19 cellular contexts compared by ENCODE assay signal in genomic region chr12:24760162-24760561, GRCh38.
DNase-seq lines count a peak whose midpoint lies in the region; ATAC-seq and TF ChIP-seq lines count a peak whose summit lies in the region.
"Had no signal": no experiment of that assay in that cellular context is flagged by ENCODE, and none has a peak within 500 bp of the region (broad histone marks: within the 10 kb centered on the region; RNA-seq: fewer than 3 reads in every experiment).

No MANE protein-coding gene starts in this region.

- DNase-seq in SW480 (ENCODE audit: low spot score) = peak; percentile 48
- peak; percentile 37 for DNase-seq in kidney tubule cell (ENCODE audit: low spot score)
- peak; percentile 96 for DNase-seq in retinal pigment epithelial cell (ENCODE audit: low read depth)
- DNase-seq in HFFc6 = no peak
- DNase-seq in T-helper 17 cell = no peak
- no peak for DNase-seq in NOMO-1 treated with dmso at 0.1 percent for 144 hours (lab: John Stamatoyannopoulos, UW; ENCODE audit: unreplicated experiment)
- DNase-seq: activated CD8-positive, alpha-beta memory T cell treated with anti-CD3 and anti-CD28 coated beads, Interleukin-2, amount 50 U/mL, for 4 hours; activated gamma-delta T cell; cortex of kidney; DMS 273 treated with DMSO at 0.1 percent for 48 hours; NCI-H1092 treated with DMSO at 0.1 percent for 48 hours; tibial artery had no signal

- H3K27ac Mint-ChIP-seq in HFFc6 (no peak overlapping the region), T-helper 17 cell (no peak overlapping the region)
- H3K27ac Mint-ChIP-seq: B cell; T-helper 2 cell treated with Interferon-gamma antibody and Interleukin-4, amounts not matched to agents 5 μg/mL and 100 μg/mL, for 36 hours had no signal

- peaks cover 15% of the 10 kb centered on the region for H3K27me3 Mint-ChIP-seq in HFFc6 (ENCODE audit: insufficient read depth)
- peaks cover 24% of the 10 kb centered on the region for H3K27me3 Mint-ChIP-seq in T-helper 17 cell
- H3K27me3 Mint-ChIP-seq: B cell had no signal

- H3K4me3 ChIP-seq in HUES64 (ENCODE audit: low read length) (no peak overlapping the region), retinal pigment epithelial cell (ENCODE audit: low read length) (no peak overlapping the region)
- H3K4me3 ChIP-seq: K562, skin epidermis, tibial artery had no signal

- no peaks in the 10 kb centered on the region for H3K27me3 ChIP-seq in HUES64 (ENCODE audit: insufficient read depth, low read length)

- H3K36me3 Mint-ChIP-seq in HFFc6 (ENCODE audit: low read depth) = no peaks in the 10 kb centered on the region
- no peaks in the 10 kb centered on the region for H3K36me3 Mint-ChIP-seq in T-helper 17 cell (ENCODE audit: low read depth)

- H3K4me1 Mint-ChIP-seq in HFFc6 (ENCODE audit: low read depth) = peaks cover 14% of the 10 kb centered on the region
- H3K4me1 Mint-ChIP-seq in T-helper 17 cell = no peaks in the 10 kb centered on the region
- H3K4me1 Mint-ChIP-seq: B cell had no signal

- H3K27ac ChIP-seq in HUES64 (ENCODE audit: low read depth, low read length) = peak overlapping the region; percentile 29; the same call in 1 of the 2 replicates
- H3K27ac ChIP-seq: skin epidermis, tibial artery had no signal

- TF ChIP-seq CTCF in retinal pigment epithelial cell (conservative IDR thresholded peaks at IDR 0.05; ENCODE audit: low read depth, low read length) (no peak), HFFc6 (IDR thresholded peaks at IDR 0.05) (no peak)

- peak overlapping the region; percentile 0; the same call in 1 of the 2 replicates for H3K9ac ChIP-seq in HUES64 (ENCODE audit: low read depth, low read length)

- WGBS in HUES64 = 100% methylated on average over 1 of the region's 1 CpG

- H3K9me3 ChIP-seq in HUES64 (ENCODE audit: insufficient read depth, low read depth, low read length) (no peaks in the 10 kb centered on the region), T-helper 17 cell (ENCODE audit: control insufficient read depth, low read length, poor library complexity, severe bottlenecking) (no peaks in the 10 kb centered on the region)
- H3K9me3 ChIP-seq: tibial artery had no signal

- ATAC-seq in T-helper 17 cell = no peak
- no peak for ATAC-seq in HG03342 (IDR thresholded peaks at IDR 0.05; ENCODE audit: unreplicated experiment)
- ATAC-seq: Right ventricle myocardium inferior had no signal

- no peak overlapping the region for H3K4me3 Mint-ChIP-seq in HFFc6
- H3K4me3 Mint-ChIP-seq in T-helper 17 cell = no peak overlapping the region
- H3K4me3 Mint-ChIP-seq: B cell; T-helper 2 cell treated with Interferon-gamma antibody and Interleukin-4, amounts not matched to agents 5 μg/mL and 100 μg/mL, for 36 hours had no signal

- no peaks in the 10 kb centered on the region for H3K9me3 Mint-ChIP-seq in HFFc6
- H3K9me3 Mint-ChIP-seq: T-helper 2 cell treated with Interferon-gamma antibody and Interleukin-4, amounts not matched to agents 5 μg/mL and 100 μg/mL, for 36 hours had no signal

- H3K4me1 ChIP-seq in HUES64 (ENCODE audit: insufficient read depth, low read length) = peaks cover 18% of the 10 kb centered on the region

- H3K36me3 ChIP-seq in HUES64 (ENCODE audit: insufficient read depth, low read length) = no peaks in the 10 kb centered on the region
- H3K36me3 ChIP-seq: tibial artery had no signal

Comparison
In these comparisons a context has a peak if more than half of its experiments do, and no peak if none do; other contexts are left out.
1. DNase-seq: peak in SW480 (single experiment), kidney tubule cell (single experiment) and retinal pigment epithelial cell (single experiment); none in HFFc6 (single experiment), T-helper 17 cell (0 of 3) and NOMO-1 treated with dmso at 0.1 percent for 144 hours (single experiment).